Comparison of ENCODE assay signal across 8 cellular contexts in the genomic region with DNA sequence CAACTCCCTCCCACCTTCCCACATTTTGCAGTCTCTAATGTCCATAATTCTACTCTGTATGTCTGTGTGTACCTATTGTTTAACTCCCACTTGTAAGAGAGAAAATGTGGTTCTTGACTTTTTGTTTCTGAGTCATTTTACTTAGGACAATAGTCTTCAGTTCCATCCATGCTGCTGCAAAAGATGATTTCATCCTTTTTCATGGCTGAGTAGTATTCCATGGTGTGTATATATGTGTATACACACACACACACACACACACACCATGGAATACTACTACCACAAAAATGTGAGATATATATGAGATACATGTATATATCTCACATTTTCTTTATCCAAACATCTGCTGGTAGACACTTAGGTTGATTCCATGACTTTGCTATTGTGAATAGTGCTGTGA.
"Had no signal": no experiment of that assay in that cellular context is flagged by ENCODE, and none has a peak within 500 bp of the region (broad histone marks: within the 10 kb centered on the region; RNA-seq: fewer than 3 reads in every experiment).

No MANE protein-coding gene starts in this region.

- DNase-seq: GDM1, GF-D8 had no signal

- H3K4me3 ChIP-seq: GM12878 had no signal

- FAIRE-seq: G401.6, GM12878, GM12891, GM12892, GM18507, GM19239 had no signal

- ATAC-seq: GM12878 had no signal
